In the genomic region with DNA sequence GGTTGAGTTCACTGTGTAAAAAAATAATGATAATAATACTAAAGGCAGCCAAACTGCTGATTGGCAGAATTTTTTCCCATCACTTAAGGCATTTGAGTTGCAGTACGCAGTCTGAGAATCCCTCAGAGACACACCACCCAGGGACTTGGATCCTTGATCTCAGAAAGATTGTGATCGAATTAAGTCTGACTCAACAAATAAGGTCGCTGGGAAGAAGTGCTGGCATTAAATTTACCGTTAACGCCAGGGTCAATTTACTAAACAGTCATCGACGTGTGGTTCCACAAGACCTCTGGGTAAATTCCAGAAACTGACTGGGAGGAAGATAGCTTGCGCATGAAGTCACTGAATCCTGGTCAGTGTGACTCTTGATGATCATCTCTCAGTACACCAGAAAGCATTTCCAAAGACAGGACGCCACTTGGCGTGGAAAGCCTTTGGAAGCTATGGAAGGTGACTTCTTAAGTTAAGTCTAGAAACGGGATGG, we compare ENCODE assay signal across 13 cellular contexts. TPM values are rescaled to one million over a fixed set of nuclear protein-coding genes. Genes with fewer than 3 reads are reported as not detected.
A peak's percentile ranks its signal among the peaks of the same experiment; 100 is the strongest.
DNase-seq lines count a peak whose midpoint lies in the region; ATAC-seq and TF ChIP-seq lines count a peak whose summit lies in the region.
"Had no signal": no experiment of that assay in that cellular context is flagged by ENCODE, and none has a peak within 500 bp of the region (broad histone marks: within the 10 kb centered on the region; RNA-seq: fewer than 3 reads in every experiment).

No MANE protein-coding gene starts in this region.

- H3K36me3 Mint-ChIP-seq in effector memory CD8-positive, alpha-beta T cell (ENCODE audit: insufficient read depth): no peaks in the 10 kb centered on the region
- H3K36me3 Mint-ChIP-seq: naive thymus-derived CD4-positive, alpha-beta T cell; stimulated activated memory B cell treated with anti-CD40 and anti-IgM and Interleukin-4, amounts not matched to agents 10 μg/mL and 1 μg/mL and 100 μg/mL, for 72 hours had no signal

- 26 to 49% (median 31%) methylated on average over 11 of the region's 11 CpGs for WGBS in psoas muscle, 3 donors

- H3K36me3 ChIP-seq in psoas muscle (ENCODE audit: insufficient read depth in 1 of 2, low read depth in 1 of 2): no peaks in the 10 kb centered on the region

- no peaks in the 10 kb centered on the region for H3K9me3 ChIP-seq in psoas muscle

- peaks cover 0 to 32% (median 4%) of the 10 kb centered on the region in 3 donors for H3K27me3 ChIP-seq in psoas muscle (ENCODE audit: insufficient read depth in 3 of 3, low read length in 2 of 3)

- no peak overlapping the region for H3K4me3 Mint-ChIP-seq in effector memory CD8-positive, alpha-beta T cell
- H3K4me3 Mint-ChIP-seq: H9; naive thymus-derived CD4-positive, alpha-beta T cell; stimulated activated memory B cell treated with anti-CD40 and anti-IgM and Interleukin-4, amounts not matched to agents 10 μg/mL and 1 μg/mL and 100 μg/mL, for 72 hours had no signal

- H3K4me3 ChIP-seq in fibroblast of villous mesenchyme (ENCODE audit: low read depth, low read length) (no peak overlapping the region), psoas muscle (no peak overlapping the region), coronary artery (no peak overlapping the region)

- peak; percentile 67 to 81 (median 77) for ATAC-seq in psoas muscle
- ATAC-seq in HG03469 (IDR thresholded peaks at IDR 0.05; ENCODE audit: unreplicated experiment): no peak
- no peak for ATAC-seq in effector memory CD8-positive, alpha-beta T cell (replicated peaks)
- ATAC-seq: naive thymus-derived CD4-positive, alpha-beta T cell; stimulated activated memory B cell treated with anti-CD40 and anti-IgM and Interleukin-4, amounts not matched to agents 10 μg/mL and 1 μg/mL and 100 μg/mL, for 72 hours had no signal

- no peaks in the 10 kb centered on the region for H3K9me3 Mint-ChIP-seq in effector memory CD8-positive, alpha-beta T cell
- H3K9me3 Mint-ChIP-seq: H9; naive thymus-derived CD4-positive, alpha-beta T cell; stimulated activated memory B cell treated with anti-CD40 and anti-IgM and Interleukin-4, amounts not matched to agents 10 μg/mL and 1 μg/mL and 100 μg/mL, for 72 hours had no signal

- DNase-seq in Daoy (ENCODE audit: low read depth): peak; percentile 88
- DNase-seq in SK-N-DZ (ENCODE audit: low spot score): peak; percentile 67
- DNase-seq in fibroblast of villous mesenchyme (ENCODE audit: low read depth): peak; percentile 95
- peak in 1 of 2 donors; percentile 55 for DNase-seq in psoas muscle
- no peak for DNase-seq in activated effector memory CD4-positive, alpha-beta T cell treated with anti-CD3 and anti-CD28 coated beads, Interleukin-2, amount 50 U/mL, for 16 hours
- DNase-seq in effector memory CD8-positive, alpha-beta T cell: no peak
- no peak for DNase-seq in coronary artery (ENCODE audit: low spot score)
- DNase-seq: activated CD8-positive, alpha-beta memory T cell treated with anti-CD3 and anti-CD28 coated beads, Interleukin-2, amount 50 U/mL, for 48 hours; H9; Kasumi-1; naive thymus-derived CD4-positive, alpha-beta T cell had no signal

- intact Hi-C loops in psoas muscle (cut with DNase I): no loop called here

- TF ChIP-seq CTCF in fibroblast of villous mesenchyme (IDR thresholded peaks at IDR 0.05; ENCODE audit: insufficient read depth, low read depth, low read length) (no peak), psoas muscle (IDR thresholded peaks at IDR 0.05) (no peak), coronary artery (IDR thresholded peaks at IDR 0.05) (no peak)

- peaks cover 13 to 28% of the 10 kb centered on the region in 2 donors for H3K4me1 Mint-ChIP-seq in effector memory CD8-positive, alpha-beta T cell (ENCODE audit: low read depth in 2 of 2)

- H3K27ac ChIP-seq in psoas muscle (no peak overlapping the region), coronary artery (no peak overlapping the region)

- no peak overlapping the region for H3K27ac Mint-ChIP-seq in effector memory CD8-positive, alpha-beta T cell
- H3K27ac Mint-ChIP-seq: H9; naive thymus-derived CD4-positive, alpha-beta T cell; stimulated activated memory B cell treated with anti-CD40 and anti-IgM and Interleukin-4, amounts not matched to agents 10 μg/mL and 1 μg/mL and 100 μg/mL, for 72 hours had no signal

- peaks cover 7% of the 10 kb centered on the region for H3K4me1 ChIP-seq in psoas muscle

- H3K27me3 Mint-ChIP-seq in effector memory CD8-positive, alpha-beta T cell: peaks cover 34 to 41% of the 10 kb centered on the region in 2 donors

RNA-seq across cellular contexts. Expression of gene CGNL1, which starts 48.3 kb away (rescaled TPM):
- 0.30 and 0.34 TPM in 2 replicates for total RNA-seq in Daoy (2014; rRNA removed; shearing (Covaris generic))
- polyA plus RNA-seq in SK-N-DZ (2014; cell fraction: cytosol; rRNA removed): 0.21 and 0.23 TPM in 2 replicates
- polyA plus RNA-seq in SK-N-DZ (2014; cell fraction: nucleus; rRNA removed): 0.04 and 0.23 TPM in 2 replicates
- total RNA-seq in fibroblast of villous mesenchyme: 0.43 and 0.64 TPM in 2 replicates
- total RNA-seq in psoas muscle: 1 to 10 TPM in 1 of 4 donors, under 1 TPM in 3; 0.37 to 2.2 (median 0.66) TPM
- under 1 TPM; 0.18 to 0.29 (median 0.20) TPM for polyA plus RNA-seq in psoas muscle
- total RNA-seq: naive thymus-derived CD4-positive, alpha-beta T cell had no signal
- polyA plus RNA-seq: naive thymus-derived CD4-positive, alpha-beta T cell had no signal

Comparison
In these comparisons a context has a peak if more than half of its experiments do, and no peak if none do; other contexts are left out.
1. DNase-seq: peak in Daoy (single experiment), SK-N-DZ (single experiment) and fibroblast of villous mesenchyme (single experiment); none in activated effector memory CD4-positive, alpha-beta T cell treated with anti-CD3 and anti-CD28 coated beads, Interleukin-2, amount 50 U/mL, for 16 hours (single experiment), effector memory CD8-positive, alpha-beta T cell (0 of 3) and coronary artery (single experiment).
2. ATAC-seq: peak in psoas muscle (4 of 4); none in HG03469 (single experiment) and effector memory CD8-positive, alpha-beta T cell (single experiment).